In genomic region chr7:122068999-122069398, GRCh38 we compare ENCODE assay signal across 17 cellular contexts.
DNase-seq lines count a peak whose midpoint lies in the region; ATAC-seq, FAIRE-seq and TF ChIP-seq lines count a peak whose summit lies in the region.
"Had no signal": no experiment of that assay in that cellular context is flagged by ENCODE, and none has a peak within 500 bp of the region (broad histone marks: within the 10 kb centered on the region; RNA-seq: fewer than 3 reads in every experiment).

No MANE protein-coding gene starts in this region.

- H3K27me3 ChIP-seq in endothelial cell of umbilical vein (ENCODE audit: control insufficient read depth in 2 of 2, insufficient read depth in 2 of 2, low read length in 2 of 2) = no peaks in the 10 kb centered on the region

- H3K9ac ChIP-seq in endothelial cell of umbilical vein (replicated peaks; ENCODE audit: extremely low read depth, insufficient read depth, low read length) = no peak overlapping the region

- POLR2A ChIA-PET in WTC11 (lab: Charles Lee) (interaction anchor here (0.6 kb wide), 1 partner anchor 30 kb away, joined by 6 read pairs; no protein-coding TSS in a partner anchor), endothelial cell of umbilical vein (lab: Charles Lee) (no interaction called here)

- no peaks in the 10 kb centered on the region for H3K79me2 ChIP-seq in endothelial cell of umbilical vein (ENCODE audit: control insufficient read depth, insufficient read depth, low read length)

- no peaks in the 10 kb centered on the region for H4K20me1 ChIP-seq in endothelial cell of umbilical vein (replicated peaks; ENCODE audit: control insufficient read depth, extremely low read depth, insufficient read depth, low read length)

- no peak for TF ChIP-seq POLR2A in endothelial cell of umbilical vein (IDR thresholded peaks at IDR 0.05; ENCODE audit: low read depth, low read length)

- ATAC-seq in WTC11 (no peak), HG02870 (IDR thresholded peaks at IDR 0.05; ENCODE audit: unreplicated experiment) (no peak)
- ATAC-seq: CD8-positive, alpha-beta T cell; GM23338; HepG2 had no signal

- CTCF ChIA-PET in WTC11 (lab: Charles Lee) (interaction anchor here (1.0 kb wide), 1 partner anchor 703 kb away, joined by 3 read pairs; no protein-coding TSS in a partner anchor), endothelial cell of umbilical vein (lab: Charles Lee) (no interaction called here)

- no peaks in the 10 kb centered on the region for H3K4me1 ChIP-seq in endothelial cell of umbilical vein (ENCODE audit: control insufficient read depth, extremely low read depth, insufficient read depth, low read length)
- H3K4me1 ChIP-seq: Caco-2 had no signal

- peak; percentile 33 for DNase-seq in NCI-H69 (lab: John Stamatoyannopoulos, UW)
- no peak for DNase-seq in WTC11 (ENCODE audit: low spot score)
- DNase-seq in endothelial cell of umbilical vein (ENCODE audit: low read depth, low spot score) = no peak
- no peak for DNase-seq in progenitor cell of endocrine pancreas (ENCODE audit: low spot score, unreplicated experiment)
- no peak for DNase-seq in stimulated activated naive CD4-positive, alpha-beta T cell treated with Interleukin-2 at 50 U/mL for 16 hours (lab: John Stamatoyannopoulos, UW)
- DNase-seq in DMS 273 (lab: John Stamatoyannopoulos, UW; ENCODE audit: unreplicated experiment) = no peak
- DNase-seq: Caco-2; CD8-positive, alpha-beta T cell; DMS79; EL; H9 had no signal

- FAIRE-seq in endothelial cell of umbilical vein (lab: Jason Lieb, UNC) = no peak
- FAIRE-seq: GM12891, HepG2, HTR-8/SVneo had no signal

- H3K4me1 Mint-ChIP-seq in WTC11 (no peaks in the 10 kb centered on the region), progenitor cell of endocrine pancreas (ENCODE audit: low read depth) (peaks cover 2% of the 10 kb centered on the region)
- H3K4me1 Mint-ChIP-seq: CD14-positive monocyte had no signal

- H3K27ac Mint-ChIP-seq in WTC11 = no peak overlapping the region
- peak overlapping the region; percentile 61 for H3K27ac Mint-ChIP-seq in progenitor cell of endocrine pancreas
- H3K27ac Mint-ChIP-seq: CD14-positive monocyte; CD8-positive, alpha-beta T cell; GM23338 had no signal

- TF ChIP-seq CTCF in WTC11 (IDR thresholded peaks at IDR 0.05) (no peak), endothelial cell of umbilical vein (IDR thresholded peaks at IDR 0.05; ENCODE audit: extremely low read depth in 1 of 2, insufficient read depth in 1 of 2, low read depth in 1 of 2, low read length in 2 of 2) (no peak), progenitor cell of endocrine pancreas (IDR thresholded peaks at IDR 0.05; ENCODE audit: unreplicated experiment) (no peak)

- H3K27me3 Mint-ChIP-seq in WTC11 (ENCODE audit: low read depth) = no peaks in the 10 kb centered on the region
- H3K27me3 Mint-ChIP-seq in progenitor cell of endocrine pancreas = no peaks in the 10 kb centered on the region

- H3K36me3 Mint-ChIP-seq in WTC11 (no peaks in the 10 kb centered on the region), progenitor cell of endocrine pancreas (ENCODE audit: insufficient read depth) (peaks cover 4% of the 10 kb centered on the region)
- H3K36me3 Mint-ChIP-seq: CD14-positive monocyte; CD8-positive, alpha-beta T cell had no signal

- peaks cover 2% of the 10 kb centered on the region for H3K9me1 ChIP-seq in endothelial cell of umbilical vein (replicated peaks; ENCODE audit: control insufficient read depth, extremely low read depth, insufficient read depth, low read length)

- H3K36me3 ChIP-seq in endothelial cell of umbilical vein (ENCODE audit: control insufficient read depth in 2 of 2, extremely low read depth in 1 of 2, insufficient read depth in 2 of 2, low read length in 2 of 2) = no peaks in the 10 kb centered on the region

- H3K4me3 Mint-ChIP-seq in WTC11 (no peak overlapping the region), progenitor cell of endocrine pancreas (ENCODE audit: low read depth) (no peak overlapping the region)
- H3K4me3 Mint-ChIP-seq: CD14-positive monocyte; CD8-positive, alpha-beta T cell; GM23338; H9 had no signal

- H3K9me3 ChIP-seq in endothelial cell of umbilical vein (replicated peaks; ENCODE audit: control insufficient read depth, insufficient read depth, low read length) = no peaks in the 10 kb centered on the region
- H3K9me3 ChIP-seq: Caco-2 had no signal

- no TSS peak for BruUV-seq in endothelial cell of umbilical vein (replicated peaks; lab: Mats Ljungman, UMichigan)

- H2AFZ ChIP-seq in endothelial cell of umbilical vein (ENCODE audit: low read depth, low read length) = no peak overlapping the region
- H2AFZ ChIP-seq: GM23338 had no signal

- H3K9me3 Mint-ChIP-seq in WTC11 (no peaks in the 10 kb centered on the region), progenitor cell of endocrine pancreas (ENCODE audit: low read depth) (no peaks in the 10 kb centered on the region)
- H3K9me3 Mint-ChIP-seq: GM23338, H9 had no signal

- intact Hi-C loops in endothelial cell of umbilical vein (cut with micrococcal nuclease) = no loop called here

- H3K4me2 ChIP-seq in endothelial cell of umbilical vein (ENCODE audit: insufficient read depth, low read length) = no peak overlapping the region
- H3K4me2 ChIP-seq: GM23338 had no signal

- H3K27ac ChIP-seq in endothelial cell of umbilical vein (ENCODE audit: insufficient read depth, low read depth, low read length) = no peak overlapping the region

- dilution Hi-C loops in endothelial cell of umbilical vein (cut with MboI; ENCODE audit: extremely low pct_ligation_motif_present, low sequenced_read_pairs) = no loop called here

- H3K4me3 ChIP-seq in endothelial cell of umbilical vein (replicated peaks in 1 of 3; ENCODE audit: insufficient read depth in 1 of 3, low read depth in 1 of 3, low read length in 3 of 3) = no peak overlapping the region
- H3K4me3 ChIP-seq: GM23338 had no signal

TF ChIP-seq in WTC11, 78 proteins besides CTCF, POLR2A, EP300 and RAD21 (continues in another document):
- TF ChIP-seq, protein P1, sequence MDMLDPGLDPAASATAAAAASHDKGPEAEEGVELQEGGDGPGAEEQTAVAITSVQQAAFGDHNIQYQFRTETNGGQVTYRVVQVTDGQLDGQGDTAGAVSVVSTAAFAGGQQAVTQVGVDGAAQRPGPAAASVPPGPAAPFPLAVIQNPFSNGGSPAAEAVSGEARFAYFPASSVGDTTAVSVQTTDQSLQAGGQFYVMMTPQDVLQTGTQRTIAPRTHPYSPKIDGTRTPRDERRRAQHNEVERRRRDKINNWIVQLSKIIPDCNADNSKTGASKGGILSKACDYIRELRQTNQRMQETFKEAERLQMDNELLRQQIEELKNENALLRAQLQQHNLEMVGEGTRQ (CRISPR knock-in tag; IDR thresholded peaks at IDR 0.05) = no peak

TF ChIP-seq in endothelial cell of umbilical vein, 7 proteins besides CTCF, POLR2A, EP300 and RAD21:
- TF ChIP-seq JUN (IDR thresholded peaks at IDR 0.05; ENCODE audit: borderline replicate concordance, insufficient read depth, insufficient read length, low read depth) = no peak
- TF ChIP-seq MAX (IDR thresholded peaks at IDR 0.05; ENCODE audit: insufficient read depth, insufficient read length) = no peak
- no peak for TF ChIP-seq POLR2AphosphoS5 (IDR thresholded peaks at IDR 0.05; ENCODE audit: insufficient read depth, low read depth, low read length)
- no peak for TF ChIP-seq GATA2 (IDR thresholded peaks at IDR 0.05; ENCODE audit: insufficient read depth, insufficient read length, low read depth, low read length)
- peak; percentile 24 for TF ChIP-seq FOS (IDR thresholded peaks at IDR 0.05; ENCODE audit: borderline replicate concordance, insufficient read depth, low read length)
- TF ChIP-seq EZH2 (IDR thresholded peaks at IDR 0.05; ENCODE audit: borderline replicate concordance, low read depth, low read length, severe bottlenecking) = no peak
